Comparison of ENCODE assay signal across 7 cellular contexts in the genomic region with DNA sequence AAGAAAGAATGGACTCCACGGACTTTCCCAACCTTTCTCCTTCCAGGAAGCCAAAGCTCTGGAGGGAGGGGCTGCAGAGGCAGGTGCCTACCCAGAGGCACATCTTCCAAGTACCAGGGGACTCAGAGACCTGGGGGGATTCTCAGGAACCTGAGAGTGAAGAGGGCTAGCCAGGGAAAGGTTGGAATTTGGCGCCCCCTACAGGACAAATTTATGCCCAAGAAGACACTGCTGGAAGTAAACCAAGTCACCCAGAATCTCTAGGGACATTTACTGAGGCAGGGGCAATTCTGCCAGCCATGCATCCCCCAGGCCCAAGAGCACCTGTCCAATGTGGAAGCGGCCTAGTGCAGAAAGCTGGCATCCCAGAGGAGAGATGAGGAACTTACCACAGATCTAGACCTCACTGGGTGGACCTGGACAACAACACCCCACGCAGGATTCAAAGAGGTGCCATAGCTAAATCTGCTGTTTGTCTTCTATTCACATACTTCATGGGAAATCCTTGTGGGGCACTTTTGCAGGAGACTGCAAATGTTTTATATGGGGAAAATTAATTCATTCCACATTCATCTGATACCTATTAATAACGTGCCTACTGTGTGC. TPM values are rescaled to one million over a fixed set of nuclear protein-coding genes. Genes with fewer than 3 reads are reported as not detected.
DNase-seq lines count a peak whose midpoint lies in the region; ATAC-seq, FAIRE-seq and TF ChIP-seq lines count a peak whose summit lies in the region.

No MANE protein-coding gene starts in this region.

- DNase-seq in ELR (ENCODE audit: low read depth) (peak; percentile 52), HFF-Myc (ENCODE audit: extremely low read depth, low read depth) (no peak), OCI-M1 (lab: John Stamatoyannopoulos, UW) (peak; percentile 69), ascending aorta (ENCODE audit: low spot score in 2 of 2) (no peak), kidney (no peak)
- DNase-seq in stimulated activated CD8-positive, alpha-beta memory T cell treated with anti-CD3 and anti-CD28 coated beads, Interleukin-4, amount 100 ng/mL, for 48 hours = peak; percentile 77

- H3K4me3 ChIP-seq in HFF-Myc (replicated peaks; ENCODE audit: low read depth, low read length) = no peak overlapping the region
- no peak overlapping the region for H3K4me3 ChIP-seq in ascending aorta
- H3K4me3 ChIP-seq in kidney (ENCODE audit: low read length in 2 of 2) = no peak overlapping the region

- no peaks in the 10 kb centered on the region for H3K36me3 ChIP-seq in ascending aorta
- no peaks in the 10 kb centered on the region for H3K36me3 ChIP-seq in kidney (ENCODE audit: control insufficient read depth in 1 of 2, insufficient read depth in 2 of 2, low read length in 2 of 2)

- H3K27me3 ChIP-seq in ascending aorta = no peaks in the 10 kb centered on the region

- ATAC-seq in GM19463 (IDR thresholded peaks at IDR 0.05; ENCODE audit: unreplicated experiment) = no peak

- TF ChIP-seq CTCF in HFF-Myc (IDR thresholded peaks at IDR 0.05; ENCODE audit: low read depth, low read length, missing control alignments) (peak; percentile 75), ascending aorta (IDR thresholded peaks at IDR 0.05) (peak; percentile 6 to 63 (median 57)), kidney (IDR thresholded peaks at IDR 0.05; ENCODE audit: borderline replicate concordance, extremely low read depth, insufficient read depth) (peak; percentile 54)

- no peaks in the 10 kb centered on the region for H3K4me1 ChIP-seq in ascending aorta
- H3K4me1 ChIP-seq in kidney (ENCODE audit: control insufficient read depth in 1 of 2, insufficient read depth in 1 of 2, low read depth in 1 of 2, low read length in 2 of 2) = no peaks in the 10 kb centered on the region

- H3K9me3 ChIP-seq in ascending aorta = no peaks in the 10 kb centered on the region
- no peaks in the 10 kb centered on the region for H3K9me3 ChIP-seq in kidney (ENCODE audit: control insufficient read depth in 1 of 2, low read length in 2 of 2)

- no peak for FAIRE-seq in kidney (lab: Jason Lieb, UNC)

- H3K27ac ChIP-seq in ascending aorta = no peak overlapping the region
- H3K27ac ChIP-seq in kidney (ENCODE audit: low read depth in 2 of 2, low read length in 2 of 2) = no peak overlapping the region

- intact Hi-C loops in ascending aorta (cut with DNase I) (loop anchor here (1.0 kb wide), 1 partner anchor 263 kb away; no protein-coding TSS in a partner anchor), kidney (cut with DNase I) (no loop called here)

- no peak overlapping the region for H3K9ac ChIP-seq in kidney (ENCODE audit: low read length in 2 of 2)

RNA-seq across cellular contexts. Expression of a gene that starts 25.9 kb away (rescaled TPM):
- total RNA-seq in ascending aorta (not detected), kidney (7.4 TPM)
- 39.2 TPM for polyA plus RNA-seq in kidney (ENCODE audit: insufficient read depth, low read depth, low replicate concordance)

RNA-seq across cellular contexts. Expression of a gene that starts 58.8 kb away (rescaled TPM):
- total RNA-seq in ascending aorta (8.5 TPM), kidney (11.0 TPM)
- polyA plus RNA-seq in kidney (ENCODE audit: insufficient read depth, low read depth, low replicate concordance) = 9.9 TPM

Comparison
In these comparisons a context has a peak if more than half of its experiments do, and no peak if none do; other contexts are left out.
1. DNase-seq: peak in ELR (single experiment), OCI-M1 (single experiment) and stimulated activated CD8-positive, alpha-beta memory T cell treated with anti-CD3 and anti-CD28 coated beads, Interleukin-4, amount 100 ng/mL, for 48 hours (single experiment); none in HFF-Myc (single experiment), ascending aorta (0 of 2) and kidney (single experiment).
2. Peak in every context shown above with its lines, with median percentiles within 50 percentile points of each other: CTCF ChIP-seq.